ENCODE assay signal across 10 cellular contexts in the genomic region with DNA sequence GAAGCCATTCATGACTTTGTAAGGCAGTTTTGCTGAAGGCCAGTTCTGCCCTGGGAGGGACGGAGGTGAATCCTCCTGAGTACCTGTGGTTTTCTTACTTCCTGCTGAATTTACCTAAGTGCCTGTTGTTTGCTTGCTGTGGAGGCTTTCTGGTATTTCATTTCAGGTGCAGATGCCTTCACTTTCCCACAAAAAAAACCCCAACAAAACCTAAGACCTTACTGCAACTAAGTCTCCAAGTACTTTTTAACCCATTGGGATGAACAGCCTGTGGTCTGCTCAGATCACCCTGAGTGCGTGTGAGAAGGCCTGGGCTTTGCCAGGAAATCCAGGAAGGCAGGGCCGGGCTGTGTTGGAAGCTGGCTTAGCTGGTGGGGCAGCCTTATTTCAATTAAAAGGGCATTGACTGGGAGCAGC.
DNase-seq lines count a peak whose midpoint lies in the region; ATAC-seq and TF ChIP-seq lines count a peak whose summit lies in the region.
"Had no signal": no experiment of that assay in that cellular context is flagged by ENCODE, and none has a peak within 500 bp of the region (broad histone marks: within the 10 kb centered on the region; RNA-seq: fewer than 3 reads in every experiment).

No MANE protein-coding gene starts in this region.

- H3K4me3 ChIP-seq in hepatocyte (no peak overlapping the region), upper lobe of right lung (no peak overlapping the region)
- H3K4me3 ChIP-seq: psoas muscle had no signal

- H3K27ac Mint-ChIP-seq in activated naive CD4-positive, alpha-beta T cell treated with anti-CD3 and anti-CD28 coated beads, Interleukin-2, amount 10 ng/mL, durations not matched to agents 7 days and 5 days: peak overlapping the region; percentile 50
- H3K27ac Mint-ChIP-seq in activated T-helper 1 cell treated with anti-CD3 and anti-CD28 coated beads, Interleukin-12 subunit alpha, Interleukin-12 subunit beta, Interleukin-2, Interleukin-4 antibody, amounts not matched to agents 30 ng/mL and 10 ng/mL and 1 ng/mL, durations not matched to agents 14 hours and 24 hours and 36 hours: no peak overlapping the region

- intact Hi-C loops in activated T-helper 1 cell treated with anti-CD3 and anti-CD28 coated beads, Interleukin-12 subunit alpha, Interleukin-12 subunit beta, Interleukin-2, Interleukin-4 antibody, amounts not matched to agents 30 ng/mL and 10 ng/mL and 1 ng/mL, durations not matched to agents 14 hours and 24 hours and 36 hours (cut with micrococcal nuclease): no loop called here
- intact Hi-C loops in upper lobe of right lung (cut with DNase I): no loop called here

- no peaks in the 10 kb centered on the region for H3K9me2 ChIP-seq in hepatocyte (replicated peaks; ENCODE audit: insufficient read depth)

- peak; percentile 18 for ATAC-seq in upper lobe of right lung

- peak; percentile 28 for DNase-seq in activated naive CD4-positive, alpha-beta T cell treated with anti-CD3 and anti-CD28 coated beads, Interleukin-2, amount 10 ng/mL, durations not matched to agents 7 days and 5 days
- no peak for DNase-seq in activated naive CD4-positive, alpha-beta T cell treated with Interleukin-2 at 50 U/mL for 16 hours
- DNase-seq in activated T-helper 1 cell treated with anti-CD3 and anti-CD28 coated beads, Interleukin-12 subunit alpha, Interleukin-12 subunit beta, Interleukin-2, Interleukin-4 antibody, amounts not matched to agents 30 ng/mL and 10 ng/mL and 1 ng/mL, durations not matched to agents 14 hours and 24 hours and 36 hours (ENCODE audit: low spot score): peak; percentile 32
- DNase-seq in hepatocyte (ENCODE audit: low spot score) (no peak), upper lobe of right lung (no peak), NCI-H1105 (lab: John Stamatoyannopoulos, UW) (no peak), GDM1 (lab: John Stamatoyannopoulos, UW) (no peak), NCI-H2029 (lab: John Stamatoyannopoulos, UW) (no peak)
- DNase-seq: AML-193, psoas muscle had no signal

- H4K20me1 ChIP-seq in hepatocyte (ENCODE audit: insufficient read depth, poor library complexity, severe bottlenecking): peaks cover 51% of the 10 kb centered on the region

- CTCF ChIA-PET in activated naive CD4-positive, alpha-beta T cell treated with anti-CD3 and anti-CD28 coated beads, Interleukin-2, amount 10 ng/mL, durations not matched to agents 7 days and 5 days (lab: Charles Lee): interaction anchor here (0.8 kb wide), 1 partner anchor 67 kb away, joined by 3 read pairs; no protein-coding TSS in a partner anchor

- H2AFZ ChIP-seq in hepatocyte: no peak overlapping the region

- no peaks in the 10 kb centered on the region for H3K36me3 ChIP-seq in hepatocyte (replicated peaks; ENCODE audit: insufficient read depth, low read depth)
- H3K36me3 ChIP-seq in upper lobe of right lung: no peaks in the 10 kb centered on the region

- WGBS in hepatocyte (ENCODE audit: low lambda C conversion rate, missing lambda C conversion rate): 73% methylated on average over 3 of the region's 3 CpGs

- no peak for TF ChIP-seq CTCF in hepatocyte (IDR thresholded peaks at IDR 0.05; ENCODE audit: poor library complexity)
- no peak for TF ChIP-seq CTCF in upper lobe of right lung (IDR thresholded peaks at IDR 0.05)

- H3K9me3 ChIP-seq in hepatocyte (ENCODE audit: low read depth) (no peaks in the 10 kb centered on the region), upper lobe of right lung (no peaks in the 10 kb centered on the region)

- peaks cover 96% of the 10 kb centered on the region for H3K79me2 ChIP-seq in hepatocyte

- H3K27ac ChIP-seq in hepatocyte (peak overlapping the region; percentile 16), upper lobe of right lung (no peak overlapping the region)

- peaks cover 8% of the 10 kb centered on the region for H3K4me1 ChIP-seq in hepatocyte (ENCODE audit: insufficient read depth)
- H3K4me1 ChIP-seq in upper lobe of right lung: peaks cover 18% of the 10 kb centered on the region

- H3K9me3 Mint-ChIP-seq in activated naive CD4-positive, alpha-beta T cell treated with anti-CD3 and anti-CD28 coated beads, Interleukin-2, amount 10 ng/mL, durations not matched to agents 7 days and 5 days: peaks cover 11% of the 10 kb centered on the region
- H3K9me3 Mint-ChIP-seq in activated T-helper 1 cell treated with anti-CD3 and anti-CD28 coated beads, Interleukin-12 subunit alpha, Interleukin-12 subunit beta, Interleukin-2, Interleukin-4 antibody, amounts not matched to agents 30 ng/mL and 10 ng/mL and 1 ng/mL, durations not matched to agents 14 hours and 24 hours and 36 hours: peaks cover 11% of the 10 kb centered on the region

- H3K4me3 Mint-ChIP-seq in activated naive CD4-positive, alpha-beta T cell treated with anti-CD3 and anti-CD28 coated beads, Interleukin-2, amount 10 ng/mL, durations not matched to agents 7 days and 5 days: no peak overlapping the region
- peak overlapping the region; percentile 26 for H3K4me3 Mint-ChIP-seq in activated T-helper 1 cell treated with anti-CD3 and anti-CD28 coated beads, Interleukin-12 subunit alpha, Interleukin-12 subunit beta, Interleukin-2, Interleukin-4 antibody, amounts not matched to agents 30 ng/mL and 10 ng/mL and 1 ng/mL, durations not matched to agents 14 hours and 24 hours and 36 hours

- peaks cover 20% of the 10 kb centered on the region for H3K36me3 Mint-ChIP-seq in activated naive CD4-positive, alpha-beta T cell treated with anti-CD3 and anti-CD28 coated beads, Interleukin-2, amount 10 ng/mL, durations not matched to agents 7 days and 5 days
- H3K36me3 Mint-ChIP-seq in activated T-helper 1 cell treated with anti-CD3 and anti-CD28 coated beads, Interleukin-12 subunit alpha, Interleukin-12 subunit beta, Interleukin-2, Interleukin-4 antibody, amounts not matched to agents 30 ng/mL and 10 ng/mL and 1 ng/mL, durations not matched to agents 14 hours and 24 hours and 36 hours (ENCODE audit: low read depth): peaks cover 15% of the 10 kb centered on the region

- H3K27me3 Mint-ChIP-seq in activated naive CD4-positive, alpha-beta T cell treated with anti-CD3 and anti-CD28 coated beads, Interleukin-2, amount 10 ng/mL, durations not matched to agents 7 days and 5 days: no peaks in the 10 kb centered on the region
- H3K27me3 Mint-ChIP-seq in activated T-helper 1 cell treated with anti-CD3 and anti-CD28 coated beads, Interleukin-12 subunit alpha, Interleukin-12 subunit beta, Interleukin-2, Interleukin-4 antibody, amounts not matched to agents 30 ng/mL and 10 ng/mL and 1 ng/mL, durations not matched to agents 14 hours and 24 hours and 36 hours (ENCODE audit: insufficient read depth): no peaks in the 10 kb centered on the region

- no peaks in the 10 kb centered on the region for H3K27me3 ChIP-seq in hepatocyte
- no peaks in the 10 kb centered on the region for H3K27me3 ChIP-seq in upper lobe of right lung

- no peak overlapping the region for H3K4me2 ChIP-seq in hepatocyte

- H3K4me1 Mint-ChIP-seq in activated naive CD4-positive, alpha-beta T cell treated with anti-CD3 and anti-CD28 coated beads, Interleukin-2, amount 10 ng/mL, durations not matched to agents 7 days and 5 days: peaks cover 43% of the 10 kb centered on the region
- H3K4me1 Mint-ChIP-seq in activated T-helper 1 cell treated with anti-CD3 and anti-CD28 coated beads, Interleukin-12 subunit alpha, Interleukin-12 subunit beta, Interleukin-2, Interleukin-4 antibody, amounts not matched to agents 30 ng/mL and 10 ng/mL and 1 ng/mL, durations not matched to agents 14 hours and 24 hours and 36 hours (ENCODE audit: low read depth): peaks cover 53% of the 10 kb centered on the region

Comparison
In these comparisons a context has a peak if more than half of its experiments do, and no peak if none do; other contexts are left out.
1. DNase-seq: peak in activated naive CD4-positive, alpha-beta T cell treated with anti-CD3 and anti-CD28 coated beads, Interleukin-2, amount 10 ng/mL, durations not matched to agents 7 days and 5 days (single experiment) and activated T-helper 1 cell treated with anti-CD3 and anti-CD28 coated beads, Interleukin-12 subunit alpha, Interleukin-12 subunit beta, Interleukin-2, Interleukin-4 antibody, amounts not matched to agents 30 ng/mL and 10 ng/mL and 1 ng/mL, durations not matched to agents 14 hours and 24 hours and 36 hours (single experiment); none in activated naive CD4-positive, alpha-beta T cell treated with Interleukin-2 at 50 U/mL for 16 hours (single experiment), hepatocyte (single experiment), upper lobe of right lung (single experiment), NCI-H1105 (single experiment), GDM1 (single experiment) and NCI-H2029 (single experiment).